In the genomic region with DNA sequence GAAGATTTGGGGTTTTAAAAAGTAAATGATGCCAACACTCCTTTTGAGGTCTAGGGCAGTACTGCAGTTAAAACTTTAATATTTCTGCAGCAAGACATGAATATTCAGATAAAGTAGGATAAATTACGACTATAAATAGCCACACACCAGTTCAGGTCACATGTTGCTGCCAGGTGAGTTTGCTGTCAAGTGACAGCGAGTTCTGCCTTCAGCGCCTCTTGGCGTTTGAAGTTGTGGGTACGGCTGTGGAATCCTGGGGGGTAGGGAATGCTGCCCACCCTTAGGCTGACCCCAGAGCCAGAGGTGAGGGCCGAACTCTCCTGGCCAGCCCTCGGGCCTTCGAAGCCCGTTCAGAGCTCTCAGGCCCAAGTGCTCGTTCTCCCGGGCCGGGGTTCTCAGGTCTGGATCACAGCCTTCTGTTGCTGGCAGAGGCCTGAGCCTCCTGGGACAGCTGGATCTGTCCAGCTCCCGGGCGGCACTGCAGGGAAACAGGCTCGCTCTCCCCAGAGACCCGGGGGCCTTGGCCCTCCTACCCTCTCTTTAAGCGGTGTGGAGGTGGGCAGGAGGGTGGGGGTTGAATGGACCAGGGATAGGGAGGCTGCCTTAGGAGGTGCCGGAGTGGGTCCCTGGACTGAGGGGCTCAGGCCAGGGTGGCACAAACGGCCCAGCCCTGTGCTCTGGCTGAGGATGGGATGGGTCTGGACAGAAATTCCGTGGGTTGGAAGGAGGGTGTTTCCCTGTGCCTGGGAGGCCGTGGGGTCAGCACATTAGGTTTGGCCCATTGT, we compare ENCODE assay signal across 11 cellular contexts. TPM values are rescaled to one million over a fixed set of nuclear protein-coding genes. Genes with fewer than 3 reads are reported as not detected.
DNase-seq lines count a peak whose midpoint lies in the region; ATAC-seq, FAIRE-seq and TF ChIP-seq lines count a peak whose summit lies in the region.
"Had no signal": no experiment of that assay in that cellular context is flagged by ENCODE, and none has a peak within 500 bp of the region (broad histone marks: within the 10 kb centered on the region; RNA-seq: fewer than 3 reads in every experiment).

No MANE protein-coding gene starts in this region.

- TF ChIP-seq POLR2A in GM12891 (IDR thresholded peaks at IDR 0.05; ENCODE audit: low read depth, low read length), result no peak
- TF ChIP-seq POLR2A in K562 (conservative IDR thresholded peaks at IDR 0.05), result no peak
- no peak for TF ChIP-seq POLR2A in sigmoid colon (IDR thresholded peaks at IDR 0.05)

- H3K27me3 ChIP-seq in K562 (ENCODE audit: control insufficient read depth in 2 of 2, insufficient read depth in 2 of 2, low read length in 2 of 2), result peaks cover 0 to 44% of the 10 kb centered on the region in 2 experiments; a peak in 2 of 5 replicates
- no peaks in the 10 kb centered on the region for H3K27me3 ChIP-seq in sigmoid colon

- H3K36me3 Mint-ChIP-seq in activated naive CD8-positive, alpha-beta T cell treated with anti-CD3 and anti-CD28 coated beads for 36 hours, result peaks cover 5% of the 10 kb centered on the region

- no peak overlapping the region for H3K27ac Mint-ChIP-seq in activated naive CD8-positive, alpha-beta T cell treated with anti-CD3 and anti-CD28 coated beads for 36 hours
- H3K27ac Mint-ChIP-seq: T-helper 1 cell treated with Interleukin-12 subunit alpha and Interleukin-12 subunit beta and Interleukin-4 antibody, amounts not matched to agents 30 μg/mL and 1 μg/mL, for 36 hours had no signal

- no peak overlapping the region for H2AFZ ChIP-seq in K562 (ENCODE audit: low read depth, low read length)

- H3K4me3 ChIP-seq in K562 (no peak overlapping the region), sigmoid colon (peak overlapping the region in 1 of 4 donors; percentile 99)

- in situ Hi-C loops in K562 (cut with MboI), result no loop called here

- peak overlapping the region in 1 of 2 experiments; percentile 29; a peak in 1 of 4 replicates for H3K9ac ChIP-seq in K562 (ENCODE audit: insufficient read depth in 1 of 2, low read depth in 2 of 2, low read length in 2 of 2)

- no peaks in the 10 kb centered on the region for H3K9me1 ChIP-seq in K562 (ENCODE audit: control insufficient read depth, insufficient read depth, low read length)

- DNase-seq in GM12891 (ENCODE audit: insufficient read length, low spot score), result no peak
- DNase-seq in K562 (ENCODE audit: extremely low read depth in 1 of 4, low spot score in 3 of 4), result peak in 1 of 4 experiments; percentile 11
- DNase-seq in left ventricle myocardium superior, result peak; percentile 54
- no peak for DNase-seq in sigmoid colon
- DNase-seq in activated naive CD8-positive, alpha-beta T cell treated with anti-CD3 and anti-CD28 coated beads for 36 hours, result no peak
- no peak for DNase-seq in activated CD8-positive, alpha-beta memory T cell treated with anti-CD3 and anti-CD28 coated beads, Interleukin-2, amount 50 U/mL, for 48 hours
- DNase-seq in midbrain (lab: John Stamatoyannopoulos, UW), result no peak
- no peak for DNase-seq in NCI-H1092 (lab: John Stamatoyannopoulos, UW)
- DNase-seq: hippocampal formation had no signal

- H3K4me2 ChIP-seq in K562 (ENCODE audit: insufficient read depth, low read length), result no peak overlapping the region

- CTCF ChIA-PET in K562 (lab: Yijun Ruan, JAX; ENCODE audit: low intra/inter-chr PET ratio), result no interaction called here

- ATAC-seq in K562 (no peak), left ventricle myocardium superior (peak; percentile 6)

- H3K4me1 Mint-ChIP-seq in activated naive CD8-positive, alpha-beta T cell treated with anti-CD3 and anti-CD28 coated beads for 36 hours, result peaks cover 26% of the 10 kb centered on the region

- H3K27me3 Mint-ChIP-seq in activated naive CD8-positive, alpha-beta T cell treated with anti-CD3 and anti-CD28 coated beads for 36 hours, result no peaks in the 10 kb centered on the region
- H3K27me3 Mint-ChIP-seq: central memory CD8-positive, alpha-beta T cell had no signal

- POLR2A ChIA-PET in K562 (lab: Yijun Ruan, JAX), result interaction anchor here (0.7 kb wide), 1 partner anchor 465 kb away, joined by 4 read pairs; no protein-coding TSS in a partner anchor

- FAIRE-seq in GM12891 (lab: Jason Lieb, UNC) (no peak), K562 (lab: Jason Lieb, UNC) (no peak)

- intact Hi-C loops in K562 (cut with micrococcal nuclease), result no loop called here
- intact Hi-C loops in left ventricle myocardium superior (cut with micrococcal nuclease), result no loop called here
- intact Hi-C loops in sigmoid colon (cut with DNase I), result no loop called here

- no peak for TF ChIP-seq RAD21 in K562 (CRISPR knock-in tag; conservative IDR thresholded peaks at IDR 0.05 in 1 of 2, IDR thresholded peaks at IDR 0.05 in 1 of 2)

- peaks cover 19% of the 10 kb centered on the region for H3K79me2 ChIP-seq in K562 (ENCODE audit: control insufficient read depth, insufficient read depth, low read length)

- H3K4me3 Mint-ChIP-seq in activated naive CD8-positive, alpha-beta T cell treated with anti-CD3 and anti-CD28 coated beads for 36 hours, result no peak overlapping the region
- H3K4me3 Mint-ChIP-seq: central memory CD8-positive, alpha-beta T cell; T-helper 1 cell treated with Interleukin-12 subunit alpha and Interleukin-12 subunit beta and Interleukin-4 antibody, amounts not matched to agents 30 μg/mL and 1 μg/mL, for 36 hours had no signal

- H3K4me1 ChIP-seq in K562 (replicated peaks in 1 of 2; ENCODE audit: control insufficient read depth in 2 of 2, insufficient read depth in 2 of 2, low read length in 2 of 2) (peaks cover 9 to 69% of the 10 kb centered on the region in 2 experiments; a peak in 4 of 5 replicates), sigmoid colon (peaks cover 0 to 74% (median 66%) of the 10 kb centered on the region in 4 donors)

- H3K9me3 Mint-ChIP-seq in activated naive CD8-positive, alpha-beta T cell treated with anti-CD3 and anti-CD28 coated beads for 36 hours, result no peaks in the 10 kb centered on the region
- H3K9me3 Mint-ChIP-seq: central memory CD8-positive, alpha-beta T cell; T-helper 1 cell treated with Interleukin-12 subunit alpha and Interleukin-12 subunit beta and Interleukin-4 antibody, amounts not matched to agents 30 μg/mL and 1 μg/mL, for 36 hours had no signal

- no peaks in the 10 kb centered on the region for H3K9me3 ChIP-seq in K562 (replicated peaks; ENCODE audit: control insufficient read depth, insufficient read depth, low read depth, low read length)
- no peaks in the 10 kb centered on the region for H3K9me3 ChIP-seq in sigmoid colon

- H3K27ac ChIP-seq in K562 (ENCODE audit: extremely low read depth, low read depth, low read length) (no peak overlapping the region), sigmoid colon (peak overlapping the region; percentile 95 to 97 (median 96))

- TF ChIP-seq CTCF in K562 (IDR thresholded peaks at IDR 0.05 in 2 of 3, conservative IDR thresholded peaks at IDR 0.05 in 1 of 3; ENCODE audit: insufficient read depth in 2 of 3, low read depth in 1 of 3, low read length in 3 of 3), result no peak
- no peak for TF ChIP-seq CTCF in sigmoid colon (IDR thresholded peaks at IDR 0.05)

- 59% methylated on average over 20 of the region's 21 CpGs for WGBS in K562 (ENCODE audit: insufficient coverage, low coverage, missing lambda C conversion rate)
- 77 to 85% methylated on average over 21 of the region's 21 CpGs for whole genome bisulfite sequencing in sigmoid colon, 2 donors

- no peak for TF ChIP-seq EP300 in K562 (IDR thresholded peaks at IDR 0.05; ENCODE audit: low read length)
- no peak for TF ChIP-seq EP300 in sigmoid colon (IDR thresholded peaks at IDR 0.05)

- no TSS peak for BruUV-seq in K562 (replicated peaks; lab: Mats Ljungman, UMichigan)

- peaks cover 5% of the 10 kb centered on the region; the same call in 1 of the 2 replicates for H4K20me1 ChIP-seq in K562 (replicated peaks; ENCODE audit: control insufficient read depth, insufficient read depth, low read length)

- H3K36me3 ChIP-seq in K562 (ENCODE audit: control insufficient read depth, insufficient read depth, low read length) (peaks cover 32% of the 10 kb centered on the region; the same call in 2 of the 3 replicates), sigmoid colon (peaks cover 5 to 30% (median 12%) of the 10 kb centered on the region in 4 donors)

RNA-seq across cellular contexts. Expression of gene BRI3, which starts 5.4 kb away (rescaled TPM):
- polyA plus RNA-seq in GM12891 (2012; ENCODE audit: low read depth, missing spikeins), result 55.4 TPM
- total RNA-seq in K562 (2011; cell fraction: chromatin; rRNA removed; ENCODE audit: low replicate concordance), result 12.6 and 25.0 TPM in 2 replicates
- 16.4 and 20.8 TPM in 2 replicates for total RNA-seq in K562 (2011; cell fraction: nucleolus; rRNA removed)
- total RNA-seq in K562 (2011; cell fraction: nucleoplasm; rRNA removed), result 21.3 and 23.7 TPM in 2 replicates
- total RNA-seq in K562 (2014; rRNA removed) (9.9 and 10.7 TPM in 2 replicates), K562 (2014; rRNA removed; fragmentation: Illumina TruSeq; extraction: Trizol) (11.9 and 21.6 TPM in 2 replicates), K562 (2015; rRNA removed; fragmentation: Illumina TruSeq; extraction: Trizol) (29.1 and 29.8 TPM in 2 replicates), K562 (2021) (55.1 and 57.4 TPM in 2 replicates), left ventricle myocardium superior (269 TPM), sigmoid colon (10 to 100 TPM; 44.9 to 61.8 (median 48.4) TPM)
- polyA plus RNA-seq in K562 (2011; rRNA removed) (18.6 and 21.3 TPM in 2 replicates), K562 (2014; fragmentation: Illumina TruSeq; extraction: Trizol) (16.9 and 26.0 TPM in 2 replicates), K562 (2014; fragmentation: Nextera tagmentation; extraction: Ambion mirVana) (1 to 10 TPM; 4.3 to 5.7 TPM), K562 (2014; rRNA removed) (23.1 and 39.8 TPM in 2 replicates), sigmoid colon (100 to 1,000 TPM; 150 to 344 (median 339) TPM)
- polyA plus RNA-seq in K562 (2011; cell fraction: cytosol; rRNA removed), result 24.1 and 28.7 TPM in 2 replicates
- 16.2 and 18.7 TPM in 2 replicates for polyA plus RNA-seq in K562 (2011; cell fraction: nucleus; rRNA removed)
- 46.4 and 129 TPM in 2 replicates for polyA plus RNA-seq in K562 (2012)
- 8.9 and 9.1 TPM in 2 replicates for polyA minus RNA-seq in K562 (2011; rRNA and poly(A)+ RNA removed)
- polyA minus RNA-seq in K562 (2011; cell fraction: cytosol; rRNA and poly(A)+ RNA removed), result 8.2 and 13.9 TPM in 2 replicates
- polyA minus RNA-seq in K562 (2011; cell fraction: nucleus; rRNA and poly(A)+ RNA removed), result 9.2 and 11.0 TPM in 2 replicates
- total RNA-seq in activated naive CD8-positive, alpha-beta T cell treated with anti-CD3 and anti-CD28 coated beads for 36 hours, result 10 to 100 TPM; 51.3 to 52.3 TPM

RNA-seq across cellular contexts. Expression of gene TECPR1, which starts 34.9 kb away (rescaled TPM):
- 6.0 TPM for polyA plus RNA-seq in GM12891 (2012; ENCODE audit: low read depth, missing spikeins)
- total RNA-seq in K562 (2011; cell fraction: chromatin; rRNA removed; ENCODE audit: low replicate concordance), result 19.4 and 31.8 TPM in 2 replicates
- 12.4 and 19.8 TPM in 2 replicates for total RNA-seq in K562 (2011; cell fraction: nucleolus; rRNA removed)
- total RNA-seq in K562 (2011; cell fraction: nucleoplasm; rRNA removed), result 15.6 and 16.7 TPM in 2 replicates
- total RNA-seq in K562 (2014; rRNA removed) (7.7 and 8.7 TPM in 2 replicates), K562 (2014; rRNA removed; fragmentation: Illumina TruSeq; extraction: Trizol) (2.1 and 4.1 TPM in 2 replicates), K562 (2015; rRNA removed; fragmentation: Illumina TruSeq; extraction: Trizol) (3.4 and 4.2 TPM in 2 replicates), K562 (2021) (10.5 and 15.0 TPM in 2 replicates), left ventricle myocardium superior (25.2 TPM), sigmoid colon (10 to 100 TPM in 3 of 4 donors, 1 to 10 TPM in 1; 7.7 to 38.2 (median 18.2) TPM)
- polyA plus RNA-seq in K562 (2011; rRNA removed) (1.2 and 2.6 TPM in 2 replicates), K562 (2014; fragmentation: Illumina TruSeq; extraction: Trizol) (2.2 and 3.4 TPM in 2 replicates), K562 (2014; fragmentation: Nextera tagmentation; extraction: Ambion mirVana) (under 1 TPM; 0.17 to 0.18 TPM), K562 (2014; rRNA removed) (4.4 and 6.2 TPM in 2 replicates), sigmoid colon (10 to 100 TPM; 10.2 to 32.5 (median 12.6) TPM)
- 0.83 and 1.5 TPM in 2 replicates for polyA plus RNA-seq in K562 (2011; cell fraction: cytosol; rRNA removed)
- polyA plus RNA-seq in K562 (2011; cell fraction: nucleus; rRNA removed), result 4.3 and 6.8 TPM in 2 replicates
- 4.8 and 11.1 TPM in 2 replicates for polyA plus RNA-seq in K562 (2012)
- 1.8 and 2.0 TPM in 2 replicates for polyA minus RNA-seq in K562 (2011; rRNA and poly(A)+ RNA removed)
- 3.1 and 6.8 TPM in 2 replicates for polyA minus RNA-seq in K562 (2011; cell fraction: cytosol; rRNA and poly(A)+ RNA removed)
- 3.4 and 4.3 TPM in 2 replicates for polyA minus RNA-seq in K562 (2011; cell fraction: nucleus; rRNA and poly(A)+ RNA removed)
- 10 to 100 TPM; 18.3 to 25.6 TPM for total RNA-seq in activated naive CD8-positive, alpha-beta T cell treated with anti-CD3 and anti-CD28 coated beads for 36 hours
